ENCODE assay signal across 17 cellular contexts in genomic region chr13:37136187-37136586, GRCh38. TPM values are rescaled to one million over a fixed set of nuclear protein-coding genes. Genes with fewer than 3 reads are reported as not detected.
"Had no signal": no experiment of that assay in that cellular context is flagged by ENCODE, and none has a peak within 500 bp of the region (broad histone marks: within the 10 kb centered on the region; RNA-seq: fewer than 3 reads in every experiment).

No MANE protein-coding gene starts in this region.

- H3K27ac ChIP-seq: coronary artery, SJCRH30, spleen, transverse colon had no signal

- H3K4me1 ChIP-seq: spleen, transverse colon had no signal

- H3K27me3 ChIP-seq: heart left ventricle, SJCRH30, spleen, transverse colon had no signal

- DNase-seq: activated CD4-positive, alpha-beta memory T cell treated with anti-CD3 and anti-CD28 coated beads for 36 hours; activated CD8-positive, alpha-beta memory T cell treated with anti-CD3 and anti-CD28 coated beads, Interleukin-2, amount 50 U/mL, for 4 hours; activated naive CD4-positive, alpha-beta T cell; central memory CD4-positive, alpha-beta T cell; effector CD8-positive, alpha-beta T cell; heart left ventricle; islet precursor cell; SJCRH30; spleen; stimulated activated CD4-positive, alpha-beta T cell treated with anti-CD3 and anti-CD28 coated beads, Interleukin-1b, Interleukin-23, amount 100 ng/mL, for 48 hours; stimulated activated naive B cell treated with anti-CD40 and anti-IgM and Interleukin-4, amounts not matched to agents 10 μg/mL and 1 μg/mL and 100 μg/mL, for 72 hours; substantia nigra; T-helper 9 cell; transverse colon had no signal

- H3K9me3 ChIP-seq: SJCRH30, spleen, transverse colon had no signal

- ATAC-seq: stimulated activated naive B cell treated with anti-CD40 and anti-IgM and Interleukin-4, amounts not matched to agents 10 μg/mL and 1 μg/mL and 100 μg/mL, for 72 hours had no signal

- H3K4me3 ChIP-seq: coronary artery, heart left ventricle, SJCRH30, spleen, transverse colon had no signal

- H3K36me3 ChIP-seq: heart left ventricle, SJCRH30, spleen, transverse colon had no signal

RNA-seq across cellular contexts. Expression of gene CSNK1A1L, which starts 30.7 kb away (rescaled TPM):
- total RNA-seq: activated CD4-positive, alpha-beta memory T cell treated with anti-CD3 and anti-CD28 coated beads for 36 hours; heart left ventricle; liver; mesenteric fat pad; SJCRH30; spleen; transverse colon had no signal
- polyA plus RNA-seq: heart left ventricle, liver, spleen had no signal
